ENCODE assay signal across 1 cellular context in genomic region chr5:179821298-179822058, GRCh38.
TF ChIP-seq lines count a peak whose summit lies in the region.

No MANE protein-coding gene starts in this region.

TF ChIP-seq in GM12878, 131 proteins besides CTCF, POLR2A, EP300 and RAD21 (continued from another document and continues in another):
- TF ChIP-seq USF1 (IDR thresholded peaks at IDR 0.05; ENCODE audit: borderline replicate concordance, extremely low read length, insufficient read depth, low read depth, low read length) (no peak), YBX1 (IDR thresholded peaks at IDR 0.05) (no peak), SREBF1 (IDR thresholded peaks at IDR 0.05; ENCODE audit: low read length) (no peak), KLF5 (IDR thresholded peaks at IDR 0.05; ENCODE audit: partially characterized antibody) (no peak), BCL11A (IDR thresholded peaks at IDR 0.05; ENCODE audit: low read depth, low read length) (no peak), RCOR1 (conservative IDR thresholded peaks at IDR 0.05; ENCODE audit: low read depth, low read length) (no peak), FOXM1 (IDR thresholded peaks at IDR 0.05; ENCODE audit: low read depth, low read length) (no peak), CUX1 (IDR thresholded peaks at IDR 0.05; ENCODE audit: insufficient replicate concordance, low read depth, low read length) (no peak), HDAC6 (IDR thresholded peaks at IDR 0.05; ENCODE audit: unreplicated experiment) (no peak), KDM1A (IDR thresholded peaks at IDR 0.05; ENCODE audit: borderline replicate concordance) (no peak), IRF5 (IDR thresholded peaks at IDR 0.05; ENCODE audit: borderline replicate concordance) (no peak), NR2F1 (conservative IDR thresholded peaks at IDR 0.05) (no peak), TBL1XR1 (IDR thresholded peaks at IDR 0.05; ENCODE audit: low read depth, low read length) (no peak), PRDM15 (CRISPR knock-in tag; IDR thresholded peaks at IDR 0.05) (no peak), MLLT1 (IDR thresholded peaks at IDR 0.05) (peak; percentile 66), RELA (IDR thresholded peaks at IDR 0.05; ENCODE audit: borderline replicate concordance, partially characterized antibody) (no peak), PKNOX1 (IDR thresholded peaks at IDR 0.05) (peak; percentile 22; the same call in 1 of the 2 replicates), TCF12 (IDR thresholded peaks at IDR 0.05; ENCODE audit: low read depth, low read length) (0 out of 2 replicates have a peak, but pooled peaks have one; percentile 31), TARDBP (IDR thresholded peaks at IDR 0.05; ENCODE audit: borderline replicate concordance) (no peak), REST (IDR thresholded peaks at IDR 0.05; ENCODE audit: low read depth, low read length) (no peak), SIN3A (IDR thresholded peaks at IDR 0.05; ENCODE audit: low read depth, low read length) (peak; percentile 28; the same call in 1 of the 2 replicates), STAT3 (IDR thresholded peaks at IDR 0.05; ENCODE audit: low read depth, low read length) (no peak), RAD51 (IDR thresholded peaks at IDR 0.05) (no peak), ATF7 (IDR thresholded peaks at IDR 0.05; ENCODE audit: low read depth) (no peak), SRF (IDR thresholded peaks at IDR 0.05; ENCODE audit: low read depth in 2 of 2, low read length in 2 of 2) (no peak), MYB (IDR thresholded peaks at IDR 0.05; ENCODE audit: borderline replicate concordance, low read depth, low read length) (no peak), DPF2 (IDR thresholded peaks at IDR 0.05) (peak; percentile 23), E2F4 (IDR thresholded peaks at IDR 0.05; ENCODE audit: low read depth, low read length) (no peak), PAX5 (IDR thresholded peaks at IDR 0.05; ENCODE audit: borderline replicate concordance, low read depth, low read length) (no peak), WRNIP1 (IDR thresholded peaks at IDR 0.05; ENCODE audit: borderline replicate concordance, low read depth, low read length) (no peak), RBBP5 (conservative IDR thresholded peaks at IDR 0.05) (no peak), IKZF2 (IDR thresholded peaks at IDR 0.05) (no peak), ZNF274 (IDR thresholded peaks at IDR 0.05; ENCODE audit: insufficient read depth, insufficient read length) (no peak), SUPT20H (IDR thresholded peaks at IDR 0.05; ENCODE audit: borderline replicate concordance, control insufficient read depth, low read depth, low read length) (no peak), ZBTB11 (CRISPR knock-in tag; IDR thresholded peaks at IDR 0.05) (no peak)
